1 cellular context compared by ENCODE assay signal in the genomic region with DNA sequence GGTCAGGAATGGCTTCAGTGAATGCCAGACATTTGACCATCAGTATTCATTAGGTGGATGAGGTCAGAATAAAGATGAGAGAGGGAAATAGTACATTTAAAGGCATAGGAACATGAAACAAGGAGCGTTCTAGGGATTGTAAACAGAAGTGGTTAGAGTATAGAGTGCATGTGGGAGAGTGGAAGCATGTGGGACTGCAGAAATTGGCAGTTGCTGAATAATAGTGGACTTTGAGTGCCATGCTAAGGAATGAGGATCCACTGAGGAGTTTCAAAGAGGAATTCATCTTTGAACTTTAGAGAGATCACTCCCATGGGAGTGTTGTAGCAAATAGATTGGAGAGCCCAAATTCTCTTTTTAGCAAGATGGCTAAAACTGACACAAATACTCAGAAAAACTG.
TF ChIP-seq lines count a peak whose summit lies in the region.

No MANE protein-coding gene starts in this region.

TF ChIP-seq in HepG2, 621 proteins besides CTCF, POLR2A, EP300 and RAD21 (continued from another document):
- TF ChIP-seq, protein P1, sequence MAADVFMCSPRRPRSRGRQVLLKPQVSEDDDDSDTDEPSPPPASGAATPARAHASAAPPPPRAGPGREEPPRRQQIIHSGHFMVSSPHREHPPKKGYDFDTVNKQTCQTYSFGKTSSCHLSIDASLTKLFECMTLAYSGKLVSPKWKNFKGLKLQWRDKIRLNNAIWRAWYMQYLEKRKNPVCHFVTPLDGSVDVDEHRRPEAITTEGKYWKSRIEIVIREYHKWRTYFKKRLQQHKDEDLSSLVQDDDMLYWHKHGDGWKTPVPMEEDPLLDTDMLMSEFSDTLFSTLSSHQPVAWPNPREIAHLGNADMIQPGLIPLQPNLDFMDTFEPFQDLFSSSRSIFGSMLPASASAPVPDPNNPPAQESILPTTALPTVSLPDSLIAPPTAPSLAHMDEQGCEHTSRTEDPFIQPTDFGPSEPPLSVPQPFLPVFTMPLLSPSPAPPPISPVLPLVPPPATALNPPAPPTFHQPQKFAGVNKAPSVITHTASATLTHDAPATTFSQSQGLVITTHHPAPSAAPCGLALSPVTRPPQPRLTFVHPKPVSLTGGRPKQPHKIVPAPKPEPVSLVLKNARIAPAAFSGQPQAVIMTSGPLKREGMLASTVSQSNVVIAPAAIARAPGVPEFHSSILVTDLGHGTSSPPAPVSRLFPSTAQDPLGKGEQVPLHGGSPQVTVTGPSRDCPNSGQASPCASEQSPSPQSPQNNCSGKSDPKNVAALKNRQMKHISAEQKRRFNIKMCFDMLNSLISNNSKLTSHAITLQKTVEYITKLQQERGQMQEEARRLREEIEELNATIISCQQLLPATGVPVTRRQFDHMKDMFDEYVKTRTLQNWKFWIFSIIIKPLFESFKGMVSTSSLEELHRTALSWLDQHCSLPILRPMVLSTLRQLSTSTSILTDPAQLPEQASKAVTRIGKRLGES (CRISPR knock-in tag; IDR thresholded peaks at IDR 0.05; ENCODE audit: borderline replicate concordance): no peak
- TF ChIP-seq TEAD3 (CRISPR knock-in tag; optimal IDR thresholded peaks at IDR 0.05; ENCODE audit: borderline replicate concordance): peak; percentile 44
